Comparison of ENCODE assay signal across 15 cellular contexts in genomic region chr7:10824154-10824553, GRCh38.
DNase-seq lines count a peak whose midpoint lies in the region; ATAC-seq and TF ChIP-seq lines count a peak whose summit lies in the region.
"Had no signal": no experiment of that assay in that cellular context is flagged by ENCODE, and none has a peak within 500 bp of the region (broad histone marks: within the 10 kb centered on the region; RNA-seq: fewer than 3 reads in every experiment).

No MANE protein-coding gene starts in this region.

- H3K4me3 ChIP-seq in neural progenitor cell (no peak overlapping the region), upper lobe of right lung (no peak overlapping the region)
- H3K4me3 ChIP-seq: BLaER1 treated with 17β-estradiol and CSF1 and Interleukin-3, amounts not matched to agents 10 nM and 100 nM; GM12878; GM23248 had no signal

- H3K27ac Mint-ChIP-seq in neural progenitor cell = no peak overlapping the region
- H3K27ac Mint-ChIP-seq: CD4-positive, CD25-positive, alpha-beta regulatory T cell had no signal

- H3K27ac ChIP-seq in neural progenitor cell (no peak overlapping the region), upper lobe of right lung (no peak overlapping the region)
- H3K27ac ChIP-seq: 22Rv1; BLaER1 treated with 17β-estradiol and CSF1 and Interleukin-3, amounts not matched to agents 10 nM and 100 nM; GM23248 had no signal

- ATAC-seq in HG02623 (IDR thresholded peaks at IDR 0.05; ENCODE audit: unreplicated experiment) (no peak), upper lobe of right lung (no peak)
- ATAC-seq: GM12878 had no signal

- no peak overlapping the region for H3K4me2 ChIP-seq in neural progenitor cell
- H3K4me2 ChIP-seq: BLaER1 treated with 17β-estradiol and CSF1 and Interleukin-3, amounts not matched to agents 10 nM and 100 nM had no signal

- DNase-seq in DMS 273 (lab: John Stamatoyannopoulos, UW; ENCODE audit: unreplicated experiment) = peak; percentile 23
- no peak for DNase-seq in DMS 273 treated with DMSO at 0.1 percent for 48 hours (lab: John Stamatoyannopoulos, UW)
- DNase-seq in KBM-7 = peak; percentile 5
- peak; percentile 69 for DNase-seq in NCI-H82 treated with DMSO at 0.1 percent for 48 hours (lab: John Stamatoyannopoulos, UW; ENCODE audit: unreplicated experiment)
- no peak for DNase-seq in neural progenitor cell (ENCODE audit: low spot score)
- no peak for DNase-seq in upper lobe of right lung
- DNase-seq: CD4-positive, CD25-positive, alpha-beta regulatory T cell; DMS79; GM23248; H7; IMR-90 had no signal

- H3K9ac ChIP-seq in neural progenitor cell = no peak overlapping the region
- H3K9ac ChIP-seq: BLaER1 treated with 17β-estradiol and CSF1 and Interleukin-3, amounts not matched to agents 10 nM and 100 nM; GM23248 had no signal

- no peaks in the 10 kb centered on the region for H3K27me3 Mint-ChIP-seq in neural progenitor cell (ENCODE audit: insufficient read depth, low read depth)

- H3K27me3 ChIP-seq in neural progenitor cell = no peaks in the 10 kb centered on the region
- no peaks in the 10 kb centered on the region for H3K27me3 ChIP-seq in upper lobe of right lung
- H3K27me3 ChIP-seq: BLaER1 treated with 17β-estradiol and CSF1 and Interleukin-3, amounts not matched to agents 10 nM and 100 nM had no signal

- H3K4me1 ChIP-seq in neural progenitor cell (no peaks in the 10 kb centered on the region), upper lobe of right lung (no peaks in the 10 kb centered on the region)
- H3K4me1 ChIP-seq: BLaER1 treated with 17β-estradiol and CSF1 and Interleukin-3, amounts not matched to agents 10 nM and 100 nM had no signal

- no peaks in the 10 kb centered on the region for H3K9me3 Mint-ChIP-seq in neural progenitor cell
- H3K9me3 Mint-ChIP-seq: CD4-positive, CD25-positive, alpha-beta regulatory T cell had no signal

- H3K4me3 Mint-ChIP-seq in neural progenitor cell = no peak overlapping the region
- H3K4me3 Mint-ChIP-seq: CD4-positive, CD25-positive, alpha-beta regulatory T cell had no signal

- H4K20me1 ChIP-seq in neural progenitor cell (ENCODE audit: low read depth) = no peaks in the 10 kb centered on the region
- H4K20me1 ChIP-seq: BLaER1 treated with 17β-estradiol and CSF1 and Interleukin-3, amounts not matched to agents 10 nM and 100 nM had no signal

- H3F3A ChIP-seq in neural progenitor cell (ENCODE audit: low read depth) = no peaks in the 10 kb centered on the region

- no peaks in the 10 kb centered on the region for H3K36me3 ChIP-seq in neural progenitor cell
- H3K36me3 ChIP-seq in upper lobe of right lung = no peaks in the 10 kb centered on the region
- H3K36me3 ChIP-seq: BLaER1 treated with 17β-estradiol and CSF1 and Interleukin-3, amounts not matched to agents 10 nM and 100 nM had no signal

- peak overlapping the region; percentile 34 for H2AFZ ChIP-seq in neural progenitor cell (replicated peaks)
- H2AFZ ChIP-seq: GM23248 had no signal

- in situ Hi-C loops in KBM-7 (cut with MboI; ENCODE audit: low pct_unique_long_range_greater_than_20kb, low sequenced_read_pairs) = no loop called here

- TF ChIP-seq CTCF in neural progenitor cell (IDR thresholded peaks at IDR 0.05) (no peak), upper lobe of right lung (IDR thresholded peaks at IDR 0.05) (no peak)

- H3K36me3 Mint-ChIP-seq in neural progenitor cell = no peaks in the 10 kb centered on the region
- H3K36me3 Mint-ChIP-seq: CD4-positive, CD25-positive, alpha-beta regulatory T cell had no signal

- H3K79me2 ChIP-seq in neural progenitor cell (ENCODE audit: low read depth) = no peaks in the 10 kb centered on the region

- H3K4me1 Mint-ChIP-seq in neural progenitor cell = peaks cover 6% of the 10 kb centered on the region
- H3K4me1 Mint-ChIP-seq: CD4-positive, CD25-positive, alpha-beta regulatory T cell had no signal

- intact Hi-C loops in upper lobe of right lung (cut with DNase I) = no loop called here

- no peaks in the 10 kb centered on the region for H3K9me3 ChIP-seq in neural progenitor cell (ENCODE audit: low read depth)
- H3K9me3 ChIP-seq in upper lobe of right lung = no peaks in the 10 kb centered on the region
- H3K9me3 ChIP-seq: BLaER1 treated with 17β-estradiol and CSF1 and Interleukin-3, amounts not matched to agents 10 nM and 100 nM had no signal

Comparison
In these comparisons a context has a peak if more than half of its experiments do, and no peak if none do; other contexts are left out.
1. DNase-seq: peak in DMS 273 (single experiment), KBM-7 (single experiment) and NCI-H82 treated with DMSO at 0.1 percent for 48 hours (single experiment); none in DMS 273 treated with DMSO at 0.1 percent for 48 hours (single experiment), neural progenitor cell (single experiment) and upper lobe of right lung (single experiment).